Comparison of ENCODE assay signal across 9 cellular contexts in genomic region chr15:70480196-70480856, GRCh38.
DNase-seq lines count a peak whose midpoint lies in the region; ATAC-seq lines count a peak whose summit lies in the region.
"Had no signal": no experiment of that assay in that cellular context is flagged by ENCODE, and none has a peak within 500 bp of the region (broad histone marks: within the 10 kb centered on the region; RNA-seq: fewer than 3 reads in every experiment).

No MANE protein-coding gene starts in this region.

- no CpG with 5 or more reads among the region's 7 CpGs for WGBS in neuronal stem cell (ENCODE audit: extremely low coverage in 2 of 2, insufficient read length in 2 of 2, insufficient replicate concordance in 1 of 2), 2 donors

- H2BK120ac ChIP-seq in neuronal stem cell (ENCODE audit: low read depth, low read length) = no peak overlapping the region

- H3K36me3 Mint-ChIP-seq in CD8-positive, alpha-beta memory T cell = peaks cover 0 to 2% (median 0%) of the 10 kb centered on the region in 3 donors

- H2BK12ac ChIP-seq in neuronal stem cell (ENCODE audit: low read length) = no peak overlapping the region

- H3K27me3 Mint-ChIP-seq in CD8-positive, alpha-beta memory T cell = peaks cover 15 to 21% of the 10 kb centered on the region in 2 donors

- no peak overlapping the region for H2AK5ac ChIP-seq in neuronal stem cell (ENCODE audit: low read depth, low read length)

- H3K23ac ChIP-seq in neuronal stem cell (ENCODE audit: low read depth, low read length, poor library complexity) = no peak overlapping the region

- H3K4me3 Mint-ChIP-seq in CD8-positive, alpha-beta memory T cell = peak overlapping the region; percentile 44 to 86 (median 64)

- no peak overlapping the region for H3K4me2 ChIP-seq in neuronal stem cell (ENCODE audit: insufficient read depth, low read length, poor library complexity, severe bottlenecking)

- H3K9ac ChIP-seq in neuronal stem cell (ENCODE audit: low read depth, low read length, poor library complexity) = no peak overlapping the region

- no peak overlapping the region for H3K18ac ChIP-seq in neuronal stem cell (ENCODE audit: low read length)

- no peaks in the 10 kb centered on the region for H3K79me1 ChIP-seq in neuronal stem cell (ENCODE audit: low read depth, low read length)

- no peak overlapping the region for H3K14ac ChIP-seq in neuronal stem cell (ENCODE audit: low read length)

- no peak overlapping the region for H2BK15ac ChIP-seq in neuronal stem cell (ENCODE audit: low read length)

- POLR2A ChIA-PET in CD8-positive, alpha-beta memory T cell (lab: Charles Lee) = interaction anchor here (0.7 kb wide), 1 partner anchor 720 kb away, joined by 16 read pairs; no protein-coding TSS in a partner anchor

- H4K8ac ChIP-seq in neuronal stem cell (ENCODE audit: low read depth, low read length) = no peak overlapping the region

- no peak overlapping the region for H3K4ac ChIP-seq in neuronal stem cell (ENCODE audit: low read length)

- H3K27me3 ChIP-seq in CD8-positive, alpha-beta memory T cell (ENCODE audit: insufficient read depth, low read length, poor library complexity, severe bottlenecking) = no peaks in the 10 kb centered on the region
- H3K27me3 ChIP-seq in neuronal stem cell (ENCODE audit: control insufficient read depth in 3 of 3, insufficient read depth in 3 of 3, low read depth in 1 of 3, low read length in 3 of 3) = no peaks in the 10 kb centered on the region
- H3K27me3 ChIP-seq: suprapubic skin had no signal

- H3K9me3 Mint-ChIP-seq in CD8-positive, alpha-beta memory T cell = no peaks in the 10 kb centered on the region

- H3K27ac ChIP-seq in CD8-positive, alpha-beta memory T cell (ENCODE audit: low read depth, low read length) = no peak overlapping the region
- H3K27ac ChIP-seq in neuronal stem cell (replicated peaks; ENCODE audit: low read length) = no peak overlapping the region
- H3K27ac ChIP-seq: suprapubic skin had no signal

- H4K91ac ChIP-seq in neuronal stem cell (ENCODE audit: low read depth, low read length, poor library complexity) = no peak overlapping the region

- H3K36me3 ChIP-seq in CD8-positive, alpha-beta memory T cell (ENCODE audit: insufficient read depth, low read length) = no peaks in the 10 kb centered on the region
- no peaks in the 10 kb centered on the region for H3K36me3 ChIP-seq in neuronal stem cell (replicated peaks in 1 of 2; ENCODE audit: control insufficient read depth in 2 of 2, insufficient read depth in 2 of 2, low read length in 2 of 2)
- H3K36me3 ChIP-seq: suprapubic skin had no signal

- no peak overlapping the region for H3K4me3 ChIP-seq in CD8-positive, alpha-beta memory T cell (ENCODE audit: low read length)
- H3K4me3 ChIP-seq in neuronal stem cell (ENCODE audit: low read length in 2 of 2) = no peak overlapping the region
- H3K4me3 ChIP-seq: suprapubic skin had no signal

- peaks cover 36% of the 10 kb centered on the region for H3K4me1 ChIP-seq in CD8-positive, alpha-beta memory T cell (ENCODE audit: insufficient read depth, low read length)
- no peaks in the 10 kb centered on the region for H3K4me1 ChIP-seq in neuronal stem cell (ENCODE audit: control insufficient read depth in 2 of 2, insufficient read depth in 1 of 2, low read depth in 1 of 2, low read length in 2 of 2)

- CTCF ChIA-PET in CD8-positive, alpha-beta memory T cell (lab: Charles Lee) = interaction anchor here (0.9 to 2.2 kb wide), 6 partner anchors 8 to 22 kb away, joined by 3 to 8 read pairs (median 4); no protein-coding TSS in a partner anchor

- peak overlapping the region in 5 of 8 donors; percentile 32 to 83 (median 58) for H3K27ac Mint-ChIP-seq in CD8-positive, alpha-beta memory T cell

- H2BK5ac ChIP-seq in neuronal stem cell (ENCODE audit: low read length) = peak overlapping the region; percentile 34

- peak; percentile 28 to 80 (median 56) for DNase-seq in CD8-positive, alpha-beta memory T cell
- DNase-seq in M059J (ENCODE audit: low read depth) (peak; percentile 63), neuronal stem cell (ENCODE audit: low spot score) (no peak), epidermal melanocyte (ENCODE audit: insufficient read length, low spot score) (no peak), COR-L47 (lab: John Stamatoyannopoulos, UW) (no peak), kidney glomerular epithelial cell (lab: John Stamatoyannopoulos, UW) (no peak)
- peak; percentile 85 for DNase-seq in activated CD8-positive, alpha-beta memory T cell treated with anti-CD3 and anti-CD28 coated beads for 24 hours

- H3K4me1 Mint-ChIP-seq in CD8-positive, alpha-beta memory T cell = peaks cover 40 to 49% (median 41%) of the 10 kb centered on the region in 3 donors

- no peak overlapping the region for H2AFZ ChIP-seq in neuronal stem cell (ENCODE audit: low read length)

- no peaks in the 10 kb centered on the region for H3K9me3 ChIP-seq in CD8-positive, alpha-beta memory T cell (ENCODE audit: low read length)
- no peaks in the 10 kb centered on the region for H3K9me3 ChIP-seq in neuronal stem cell (replicated peaks in 1 of 2; ENCODE audit: control insufficient read depth in 2 of 2, insufficient read depth in 1 of 2, low read depth in 1 of 2, low read length in 2 of 2)
- H3K9me3 ChIP-seq: suprapubic skin had no signal

- no peak for ATAC-seq in HG03521 (IDR thresholded peaks at IDR 0.05; ENCODE audit: unreplicated experiment)

Comparison
In these comparisons a context has a peak if more than half of its experiments do, and no peak if none do; other contexts are left out.
1. DNase-seq: peak in CD8-positive, alpha-beta memory T cell (5 of 5), M059J (single experiment) and activated CD8-positive, alpha-beta memory T cell treated with anti-CD3 and anti-CD28 coated beads for 24 hours (single experiment); none in neuronal stem cell (single experiment), epidermal melanocyte (single experiment), COR-L47 (single experiment) and kidney glomerular epithelial cell (single experiment).